Comparison of ENCODE assay signal across 12 cellular contexts in the genomic region with DNA sequence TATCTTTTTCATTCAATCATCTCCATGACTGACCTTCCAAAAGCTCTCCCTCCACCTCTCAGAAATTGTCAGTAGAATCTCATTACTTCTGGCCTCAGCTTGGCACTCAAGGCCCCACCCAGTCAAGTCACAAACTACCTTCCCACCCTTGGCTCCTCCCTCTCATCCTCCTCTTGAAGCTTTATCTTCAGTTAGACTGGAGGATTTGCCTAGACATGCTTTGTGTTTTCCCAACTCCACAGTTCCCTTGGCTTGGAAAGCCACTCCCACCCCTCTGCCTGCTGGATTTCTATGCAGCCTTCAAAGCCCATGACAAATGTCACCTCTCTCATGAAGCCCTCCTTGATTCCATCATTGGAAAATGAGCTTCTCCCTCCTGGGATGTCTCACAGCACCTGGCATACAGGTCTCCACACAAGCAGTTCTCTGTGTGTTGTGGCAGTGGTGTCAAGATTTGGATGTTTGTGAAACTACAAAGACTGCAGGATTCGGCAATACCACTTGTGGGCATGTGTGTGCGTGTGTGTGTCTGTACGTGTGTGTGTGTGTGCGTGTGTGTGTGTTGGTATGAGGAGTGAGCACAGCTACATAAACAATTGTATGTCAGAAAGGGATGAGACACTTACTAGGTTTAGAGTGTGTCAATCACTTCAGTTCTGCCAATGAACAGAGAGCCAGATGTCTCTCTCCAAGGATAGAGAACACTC. TPM values are rescaled to one million over a fixed set of nuclear protein-coding genes. Genes with fewer than 3 reads are reported as not detected.
DNase-seq lines count a peak whose midpoint lies in the region; TF ChIP-seq lines count a peak whose summit lies in the region.
"Had no signal": no experiment of that assay in that cellular context is flagged by ENCODE, and none has a peak within 500 bp of the region (broad histone marks: within the 10 kb centered on the region; RNA-seq: fewer than 3 reads in every experiment).

No MANE protein-coding gene starts in this region.

- H3K27ac ChIP-seq in HEK293 (ENCODE audit: extremely low read depth, low read depth, low read length) (no peak overlapping the region), SJCRH30 (no peak overlapping the region), caudate nucleus (ENCODE audit: low read depth, low read length) (no peak overlapping the region)
- H3K27ac ChIP-seq: KMS-11, left lung had no signal

- H3K36me3 ChIP-seq in HEK293 (ENCODE audit: control insufficient read depth in 2 of 2, insufficient read depth in 1 of 2, low read length in 2 of 2) (no peaks in the 10 kb centered on the region), SJCRH30 (no peaks in the 10 kb centered on the region)
- H3K36me3 ChIP-seq: HAP-1, left lung had no signal

- POLR2A ChIA-PET in HEK293 (lab: Yijun Ruan, JAX), result no interaction called here

- CTCF ChIA-PET in HEK293 (lab: Yijun Ruan, JAX), result interaction anchor here (1.1 to 1.6 kb wide), 2 partner anchors 12 to 206 kb away, joined by 4 to 6 read pairs; a partner anchor contains a TSS

- DNase-seq in AG10803 (ENCODE audit: low read depth), result peak; percentile 56
- peak; percentile 22 for DNase-seq in SK-MEL-5 (ENCODE audit: low read depth, low spot score)
- peak; percentile 45 for DNase-seq in iris pigment epithelial cell (ENCODE audit: low read depth)
- no peak for DNase-seq in SW480 (ENCODE audit: low spot score)
- no peak for DNase-seq in SJCRH30
- DNase-seq in NCI-H146 (lab: John Stamatoyannopoulos, UW), result no peak
- no peak for DNase-seq in caudate nucleus (lab: John Stamatoyannopoulos, UW)
- DNase-seq: left lung; stimulated activated naive CD4-positive, alpha-beta T cell had no signal

- H3K4me1 ChIP-seq in HEK293 (ENCODE audit: control insufficient read depth, insufficient read depth, low read length) (no peaks in the 10 kb centered on the region), SJCRH30 (peaks cover 5% of the 10 kb centered on the region)
- H3K4me1 ChIP-seq: HAP-1 had no signal

- in situ Hi-C loops in SK-MEL-5 (cut with HindIII; ENCODE audit: low pct_unique_long_range_greater_than_20kb, low sequenced_read_pairs), result no loop called here

- H3K4me3 ChIP-seq in AG10803 (ENCODE audit: low read length), result no peak overlapping the region
- H3K4me3 ChIP-seq in HEK293 (ENCODE audit: low read depth, low read length), result no peak overlapping the region
- H3K4me3 ChIP-seq in SJCRH30, result no peak overlapping the region
- H3K4me3 ChIP-seq: HAP-1, left lung had no signal

- H3K9me3 ChIP-seq in HEK293 (ENCODE audit: control insufficient read depth, insufficient read depth, low read depth, low read length) (no peaks in the 10 kb centered on the region), SJCRH30 (replicated peaks) (no peaks in the 10 kb centered on the region)
- H3K9me3 ChIP-seq: HAP-1, left lung had no signal

- TF ChIP-seq CTCF in AG10803 (conservative IDR thresholded peaks at IDR 0.05; ENCODE audit: low read length) (no peak), HEK293 (tag by site-specific recombination; IDR thresholded peaks at IDR 0.05) (no peak)

- H3K27me3 ChIP-seq in SJCRH30, result no peaks in the 10 kb centered on the region

TF ChIP-seq in HEK293, 187 proteins besides CTCF, POLR2A, EP300 and RAD21:
- TF ChIP-seq SP7 (tag by site-specific recombination; IDR thresholded peaks at IDR 0.05), result 0 out of 2 replicates have a peak, but pooled peaks have one; percentile 26
- TF ChIP-seq ZFP3 (tag by site-specific recombination; IDR thresholded peaks at IDR 0.05; ENCODE audit: low read depth), result peak; percentile 95
- TF ChIP-seq, protein P1, sequence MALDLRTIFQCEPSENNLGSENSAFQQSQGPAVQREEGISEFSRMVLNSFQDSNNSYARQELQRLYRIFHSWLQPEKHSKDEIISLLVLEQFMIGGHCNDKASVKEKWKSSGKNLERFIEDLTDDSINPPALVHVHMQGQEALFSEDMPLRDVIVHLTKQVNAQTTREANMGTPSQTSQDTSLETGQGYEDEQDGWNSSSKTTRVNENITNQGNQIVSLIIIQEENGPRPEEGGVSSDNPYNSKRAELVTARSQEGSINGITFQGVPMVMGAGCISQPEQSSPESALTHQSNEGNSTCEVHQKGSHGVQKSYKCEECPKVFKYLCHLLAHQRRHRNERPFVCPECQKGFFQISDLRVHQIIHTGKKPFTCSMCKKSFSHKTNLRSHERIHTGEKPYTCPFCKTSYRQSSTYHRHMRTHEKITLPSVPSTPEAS (tag by site-specific recombination; IDR thresholded peaks at IDR 0.05), result peak; percentile 77; the same call in 1 of the 2 replicates
- TF ChIP-seq, protein P2, sequence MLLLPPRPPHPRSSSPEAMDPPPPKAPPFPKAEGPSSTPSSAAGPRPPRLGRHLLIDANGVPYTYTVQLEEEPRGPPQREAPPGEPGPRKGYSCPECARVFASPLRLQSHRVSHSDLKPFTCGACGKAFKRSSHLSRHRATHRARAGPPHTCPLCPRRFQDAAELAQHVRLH (tag by site-specific recombination; IDR thresholded peaks at IDR 0.05), result no peak
- TF ChIP-seq KLF1 (tag by site-specific recombination; IDR thresholded peaks at IDR 0.05), result peak; percentile 85
- no peak for TF ChIP-seq ZNF658 (tag by site-specific recombination; IDR thresholded peaks at IDR 0.05)
- TF ChIP-seq, protein P3, sequence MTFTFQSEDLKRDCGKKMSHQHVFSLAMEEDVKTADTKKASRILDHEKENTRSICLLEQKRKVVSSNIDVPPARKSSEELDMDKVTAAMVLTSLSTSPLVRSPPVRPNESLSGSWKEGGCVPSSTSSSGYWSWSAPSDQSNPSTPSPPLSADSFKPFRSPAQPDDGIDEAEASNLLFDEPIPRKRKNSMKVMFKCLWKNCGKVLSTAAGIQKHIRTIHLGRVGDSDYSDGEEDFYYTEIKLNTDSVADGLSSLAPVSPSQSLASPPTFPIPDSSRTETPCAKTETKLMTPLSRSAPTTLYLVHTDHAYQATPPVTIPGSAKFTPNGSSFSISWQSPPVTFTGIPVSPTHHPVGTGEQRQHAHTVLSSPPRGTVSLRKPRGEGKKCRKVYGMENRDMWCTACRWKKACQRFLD (tag by site-specific recombination; IDR thresholded peaks at IDR 0.05), result no peak
- no peak for TF ChIP-seq FEZF1 (tag by site-specific recombination; IDR thresholded peaks at IDR 0.05)
- TF ChIP-seq ZSCAN30 (tag by site-specific recombination; IDR thresholded peaks at IDR 0.05), result peak; percentile 97
- no peak for TF ChIP-seq ZNF146 (tag by site-specific recombination; IDR thresholded peaks at IDR 0.05)
- TF ChIP-seq ZNF701 (tag by site-specific recombination; IDR thresholded peaks at IDR 0.05), result no peak
- TF ChIP-seq HOXA7 (CRISPR knock-in tag; IDR thresholded peaks at IDR 0.05; ENCODE audit: borderline replicate concordance), result no peak
- peak; percentile 45 for TF ChIP-seq SCRT2 (tag by site-specific recombination; IDR thresholded peaks at IDR 0.05)
- TF ChIP-seq KLF9 (tag by site-specific recombination; IDR thresholded peaks at IDR 0.05; ENCODE audit: low read depth), result peak; percentile 43; the same call in 1 of the 2 replicates
- TF ChIP-seq ZNF626 (tag by site-specific recombination; IDR thresholded peaks at IDR 0.05), result no peak
- peak; percentile 52; the same call in 1 of the 2 replicates for TF ChIP-seq SCRT1 (tag by site-specific recombination; IDR thresholded peaks at IDR 0.05; ENCODE audit: borderline replicate concordance)
- no peak for TF ChIP-seq ZNF544 (tag by site-specific recombination; IDR thresholded peaks at IDR 0.05)
- no peak for TF ChIP-seq ZNF350 (tag by site-specific recombination; IDR thresholded peaks at IDR 0.05)
- no peak for TF ChIP-seq ZNF621 (tag by site-specific recombination; IDR thresholded peaks at IDR 0.05)
- TF ChIP-seq, protein P4, sequence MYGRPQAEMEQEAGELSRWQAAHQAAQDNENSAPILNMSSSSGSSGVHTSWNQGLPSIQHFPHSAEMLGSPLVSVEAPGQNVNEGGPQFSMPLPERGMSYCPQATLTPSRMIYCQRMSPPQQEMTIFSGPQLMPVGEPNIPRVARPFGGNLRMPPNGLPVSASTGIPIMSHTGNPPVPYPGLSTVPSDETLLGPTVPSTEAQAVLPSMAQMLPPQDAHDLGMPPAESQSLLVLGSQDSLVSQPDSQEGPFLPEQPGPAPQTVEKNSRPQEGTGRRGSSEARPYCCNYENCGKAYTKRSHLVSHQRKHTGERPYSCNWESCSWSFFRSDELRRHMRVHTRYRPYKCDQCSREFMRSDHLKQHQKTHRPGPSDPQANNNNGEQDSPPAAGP (tag by site-specific recombination; IDR thresholded peaks at IDR 0.05), result no peak
- TF ChIP-seq, protein P5, sequence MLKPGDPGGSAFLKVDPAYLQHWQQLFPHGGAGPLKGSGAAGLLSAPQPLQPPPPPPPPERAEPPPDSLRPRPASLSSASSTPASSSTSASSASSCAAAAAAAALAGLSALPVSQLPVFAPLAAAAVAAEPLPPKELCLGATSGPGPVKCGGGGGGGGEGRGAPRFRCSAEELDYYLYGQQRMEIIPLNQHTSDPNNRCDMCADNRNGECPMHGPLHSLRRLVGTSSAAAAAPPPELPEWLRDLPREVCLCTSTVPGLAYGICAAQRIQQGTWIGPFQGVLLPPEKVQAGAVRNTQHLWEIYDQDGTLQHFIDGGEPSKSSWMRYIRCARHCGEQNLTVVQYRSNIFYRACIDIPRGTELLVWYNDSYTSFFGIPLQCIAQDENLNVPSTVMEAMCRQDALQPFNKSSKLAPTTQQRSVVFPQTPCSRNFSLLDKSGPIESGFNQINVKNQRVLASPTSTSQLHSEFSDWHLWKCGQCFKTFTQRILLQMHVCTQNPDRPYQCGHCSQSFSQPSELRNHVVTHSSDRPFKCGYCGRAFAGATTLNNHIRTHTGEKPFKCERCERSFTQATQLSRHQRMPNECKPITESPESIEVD (tag by site-specific recombination; IDR thresholded peaks at IDR 0.05), result no peak
- TF ChIP-seq TRIM28 (IDR thresholded peaks at IDR 0.05; ENCODE audit: borderline replicate concordance, low read length), result peak; percentile 60

RNA-seq across cellular contexts. Expression of a gene that starts 45.3 kb away (rescaled TPM):
- 51.5 and 53.0 TPM in 2 replicates for total RNA-seq in SK-MEL-5 (2014; rRNA removed; shearing (Covaris generic))
- polyA plus RNA-seq in SK-MEL-5 (2015; cell fraction: cytosol; rRNA removed), result 23.5 and 34.7 TPM in 2 replicates
- 128 and 163 TPM in 2 replicates for polyA plus RNA-seq in SK-MEL-5 (2015; cell fraction: nucleus; rRNA removed)
- 44.3 and 47.2 TPM in 2 replicates for total RNA-seq in SJCRH30 (2014; rRNA removed; shearing (Covaris generic))

RNA-seq across cellular contexts. Expression of a gene that starts 54.8 kb away (rescaled TPM):
- 39.5 and 43.4 TPM in 2 replicates for total RNA-seq in SK-MEL-5 (2014; rRNA removed; shearing (Covaris generic))
- polyA plus RNA-seq in SK-MEL-5 (2015; cell fraction: cytosol; rRNA removed), result 63.1 and 72.1 TPM in 2 replicates
- polyA plus RNA-seq in SK-MEL-5 (2015; cell fraction: nucleus; rRNA removed), result 29.3 and 39.4 TPM in 2 replicates
- total RNA-seq in SJCRH30 (2014; rRNA removed; shearing (Covaris generic)), result 54.3 and 58.7 TPM in 2 replicates

Comparison
In these comparisons a context has a peak if more than half of its experiments do, and no peak if none do; other contexts are left out.
1. DNase-seq: peak in AG10803 (single experiment), SK-MEL-5 (single experiment) and iris pigment epithelial cell (single experiment); none in SW480 (single experiment), SJCRH30 (0 of 2), NCI-H146 (single experiment) and caudate nucleus (0 of 61).